Comparison of ENCODE assay signal across 10 cellular contexts in the genomic region with DNA sequence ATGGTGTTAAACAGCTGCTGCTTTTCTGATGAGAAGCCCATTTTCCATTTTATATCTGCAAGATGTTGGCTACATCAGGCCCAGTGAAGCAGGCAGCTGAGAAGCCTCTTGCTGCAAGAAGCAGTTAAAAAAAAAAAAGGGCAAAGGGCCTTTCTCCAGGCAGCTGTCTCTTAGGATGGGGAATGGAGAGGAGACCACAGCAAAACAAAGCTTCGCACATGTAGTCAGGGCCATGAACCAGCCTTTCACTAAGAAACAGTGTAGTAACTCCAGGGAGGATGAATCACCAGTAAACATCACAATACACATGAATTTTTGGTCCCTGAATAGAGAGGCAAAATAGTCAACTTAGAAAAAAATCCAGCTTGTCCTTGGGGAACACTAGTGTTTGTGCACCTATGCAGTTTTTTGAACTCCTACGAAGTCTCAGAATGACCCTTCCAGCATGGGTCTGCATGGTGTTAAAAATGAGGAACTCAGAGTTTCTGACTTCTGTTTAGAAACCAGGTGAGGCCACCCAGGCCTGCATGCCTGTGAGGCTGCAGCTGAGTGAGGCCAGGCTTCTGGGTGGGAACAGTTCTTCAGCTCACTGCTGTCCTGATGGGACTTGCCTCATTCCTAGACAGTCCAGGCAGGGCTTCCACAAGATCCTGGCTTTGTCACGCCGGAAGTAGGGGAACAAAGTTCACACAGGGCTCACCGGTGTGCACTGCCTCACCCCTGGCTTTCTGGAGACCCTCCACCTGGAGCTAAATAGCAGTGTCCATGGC.
A peak's percentile ranks its signal among the peaks of the same experiment; 100 is the strongest.
DNase-seq lines count a peak whose midpoint lies in the region; ATAC-seq, FAIRE-seq and TF ChIP-seq lines count a peak whose summit lies in the region.
"Had no signal": no experiment of that assay in that cellular context is flagged by ENCODE, and none has a peak within 500 bp of the region (broad histone marks: within the 10 kb centered on the region; RNA-seq: fewer than 3 reads in every experiment).

No MANE protein-coding gene starts in this region.

- DNase-seq in GM12892 (ENCODE audit: insufficient read length) = peak; percentile 1
- DNase-seq in HT1080 (ENCODE audit: low read depth) = peak; percentile 6
- DNase-seq in left kidney (ENCODE audit: low read depth, low spot score) = peak; percentile 49
- DNase-seq in kidney glomerular epithelial cell (lab: John Stamatoyannopoulos, UW) = no peak
- DNase-seq in NCI-H1694 (lab: John Stamatoyannopoulos, UW) = no peak
- DNase-seq in NCI-H2107 (lab: John Stamatoyannopoulos, UW) = no peak
- DNase-seq: activated naive CD4-positive, alpha-beta T cell treated with anti-CD3 and anti-CD28 coated beads for 36 hours; stimulated activated CD4-positive, alpha-beta T cell treated with anti-CD3 and anti-CD28 coated beads, Interleukin-12 subunit alpha, Interleukin-12 subunit beta, amount 100 ng/mL, for 4 hours had no signal

- FAIRE-seq in GM12892 (lab: Jason Lieb, UNC) = no peak

- peak; percentile 70 for ATAC-seq in GM21447 (IDR thresholded peaks at IDR 0.05; ENCODE audit: unreplicated experiment)
- ATAC-seq in activated T-helper 17 cell treated with anti-CD3 and anti-CD28 coated beads, Interleukin-2, amount 50 U/mL, for 72 hours (replicated peaks) = no peak

- H3K36me3 Mint-ChIP-seq in activated T-helper 17 cell treated with anti-CD3 and anti-CD28 coated beads, Interleukin-2, amount 50 U/mL, for 72 hours (ENCODE audit: low read depth) = no peaks in the 10 kb centered on the region

- H3K4me3 Mint-ChIP-seq in activated T-helper 17 cell treated with anti-CD3 and anti-CD28 coated beads, Interleukin-2, amount 50 U/mL, for 72 hours = no peak overlapping the region
- H3K4me3 Mint-ChIP-seq: activated naive CD4-positive, alpha-beta T cell treated with anti-CD3 and anti-CD28 coated beads for 36 hours had no signal

- no peak for TF ChIP-seq POLR2A in GM12892 (IDR thresholded peaks at IDR 0.05; ENCODE audit: low read depth, low read length)

- H3K27me3 Mint-ChIP-seq in activated T-helper 17 cell treated with anti-CD3 and anti-CD28 coated beads, Interleukin-2, amount 50 U/mL, for 72 hours = peaks cover 4% of the 10 kb centered on the region

- no peak overlapping the region for H3K27ac Mint-ChIP-seq in activated T-helper 17 cell treated with anti-CD3 and anti-CD28 coated beads, Interleukin-2, amount 50 U/mL, for 72 hours
- H3K27ac Mint-ChIP-seq: activated naive CD4-positive, alpha-beta T cell treated with anti-CD3 and anti-CD28 coated beads for 36 hours had no signal

- no peaks in the 10 kb centered on the region for H3K4me1 Mint-ChIP-seq in activated T-helper 17 cell treated with anti-CD3 and anti-CD28 coated beads, Interleukin-2, amount 50 U/mL, for 72 hours

- no peaks in the 10 kb centered on the region for H3K9me3 Mint-ChIP-seq in activated T-helper 17 cell treated with anti-CD3 and anti-CD28 coated beads, Interleukin-2, amount 50 U/mL, for 72 hours
- H3K9me3 Mint-ChIP-seq: activated naive CD4-positive, alpha-beta T cell treated with anti-CD3 and anti-CD28 coated beads for 36 hours had no signal

Comparison
In these comparisons a context has a peak if more than half of its experiments do, and no peak if none do; other contexts are left out.
1. DNase-seq: peak in GM12892 (single experiment), HT1080 (single experiment) and left kidney (single experiment); none in kidney glomerular epithelial cell (single experiment), NCI-H1694 (single experiment) and NCI-H2107 (single experiment).